In the genomic region with DNA sequence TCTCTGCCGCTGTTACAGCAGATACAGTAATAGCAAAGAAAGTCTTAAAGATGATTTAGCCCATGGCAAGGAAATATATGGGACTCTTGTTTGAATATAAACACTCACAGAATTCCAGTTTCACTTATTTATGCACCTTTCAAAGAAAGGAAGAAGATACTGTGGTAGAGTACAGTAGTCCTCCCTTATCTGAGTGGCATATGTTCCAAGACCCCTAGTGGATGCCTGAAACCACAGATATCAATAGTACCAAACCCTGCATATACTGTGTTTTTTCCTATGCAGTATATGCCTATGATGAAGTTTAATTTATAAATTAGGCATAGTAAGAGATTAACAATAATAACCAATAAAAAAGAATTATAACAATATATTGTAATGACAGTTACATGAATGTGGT, we compare ENCODE assay signal across 25 cellular contexts. TPM values are rescaled to one million over a fixed set of nuclear protein-coding genes. Genes with fewer than 3 reads are reported as not detected.
A peak's percentile ranks its signal among the peaks of the same experiment; 100 is the strongest.
DNase-seq lines count a peak whose midpoint lies in the region; ATAC-seq and TF ChIP-seq lines count a peak whose summit lies in the region.
"Had no signal": no experiment of that assay in that cellular context is flagged by ENCODE, and none has a peak within 500 bp of the region (broad histone marks: within the 10 kb centered on the region; RNA-seq: fewer than 3 reads in every experiment).

No MANE protein-coding gene starts in this region.

- no peak overlapping the region for H3T11ph ChIP-seq in H9 (ENCODE audit: low read length)

- H3K4me1 ChIP-seq in H9 (ENCODE audit: insufficient read depth, low read length) (no peaks in the 10 kb centered on the region), tibial nerve (peaks cover 0 to 15% (median 7%) of the 10 kb centered on the region in 4 donors)
- H3K4me1 ChIP-seq: uterus had no signal

- H3K27ac ChIP-seq in H9 (ENCODE audit: insufficient read length, low read depth, low read length) (no peak overlapping the region), VCaP (no peak overlapping the region), tibial nerve (no peak overlapping the region)
- H3K27ac ChIP-seq: foreskin keratinocyte, heart right ventricle, PC-9, skin epidermis, uterus had no signal

- H3K4ac ChIP-seq in H9 (ENCODE audit: low read depth, low read length): no peak overlapping the region

- no peaks in the 10 kb centered on the region for H4K20me1 ChIP-seq in H9 (ENCODE audit: control insufficient read depth, insufficient read depth, insufficient read length)

- H3K4me3 Mint-ChIP-seq in activated T-cell treated with anti-CD3 and anti-CD28 coated beads, Interleukin-2, amount 50 U/mL, for 72 hours: no peak overlapping the region
- H3K4me3 Mint-ChIP-seq in H9: no peak overlapping the region
- peak overlapping the region in 5 of 10 donors; percentile 8 to 39 (median 21) for H3K4me3 Mint-ChIP-seq in naive thymus-derived CD8-positive, alpha-beta T cell
- H3K4me3 Mint-ChIP-seq: brain, HFFc6 had no signal

- TF ChIP-seq EP300 in tibial nerve (IDR thresholded peaks at IDR 0.05): no peak

- no peak overlapping the region for H4K8ac ChIP-seq in H9 (replicated peaks; ENCODE audit: insufficient read length, low read depth, low read length)

- H3K14ac ChIP-seq in H9 (ENCODE audit: insufficient read depth, low read length): no peak overlapping the region

- H3K9ac ChIP-seq in H9 (ENCODE audit: extremely low read depth, insufficient read length, low read length): no peak overlapping the region

- no peak overlapping the region for H3K18ac ChIP-seq in H9 (ENCODE audit: insufficient read length, low read depth, low read length)

- no peak overlapping the region for H2AFZ ChIP-seq in H9 (ENCODE audit: low read length)
- H2AFZ ChIP-seq: PC-9 had no signal

- H4K5ac ChIP-seq in H9 (ENCODE audit: insufficient read length, low read depth, low read length): no peak overlapping the region

- H3K4me2 ChIP-seq in H9 (ENCODE audit: insufficient read depth, insufficient read length, low read length): no peak overlapping the region
- H3K4me2 ChIP-seq: PC-9 had no signal

- H3K9me3 Mint-ChIP-seq in activated T-cell treated with anti-CD3 and anti-CD28 coated beads, Interleukin-2, amount 50 U/mL, for 72 hours: no peaks in the 10 kb centered on the region
- no peaks in the 10 kb centered on the region; a peak in 1 of 5 replicates for H3K9me3 Mint-ChIP-seq in H9
- H3K9me3 Mint-ChIP-seq in naive thymus-derived CD8-positive, alpha-beta T cell: no peaks in the 10 kb centered on the region
- H3K9me3 Mint-ChIP-seq: HFFc6 had no signal

- H3K9me3 ChIP-seq in H9 (ENCODE audit: control insufficient read depth, low read depth, low read length): no peaks in the 10 kb centered on the region
- H3K9me3 ChIP-seq in tibial nerve: no peaks in the 10 kb centered on the region
- H3K9me3 ChIP-seq: heart right ventricle, uterus had no signal

- no peak overlapping the region for H3K23ac ChIP-seq in H9 (ENCODE audit: insufficient read length, low read depth, low read length)

- H2BK15ac ChIP-seq in H9 (ENCODE audit: low read depth, low read length): no peak overlapping the region

- peak in 1 of 2 donors; percentile 10 for ATAC-seq in activated T-cell treated with anti-CD3 and anti-CD28 coated beads, Interleukin-2, amount 50 U/mL, for 72 hours (replicated peaks in 1 of 2)
- no peak for ATAC-seq in naive thymus-derived CD8-positive, alpha-beta T cell
- ATAC-seq: esophagus mucosa, foreskin keratinocyte, heart right ventricle had no signal

- peaks cover 0 to 27% of the 10 kb centered on the region in 2 donors for H3K36me3 Mint-ChIP-seq in activated T-cell treated with anti-CD3 and anti-CD28 coated beads, Interleukin-2, amount 50 U/mL, for 72 hours (ENCODE audit: insufficient read depth in 2 of 2)
- peaks cover 20 to 30% (median 27%) of the 10 kb centered on the region in 3 experiments for H3K36me3 Mint-ChIP-seq in H9 (ENCODE audit: insufficient read depth in 1 of 3, low read depth in 3 of 3)
- H3K36me3 Mint-ChIP-seq in naive thymus-derived CD8-positive, alpha-beta T cell: peaks cover 0 to 26% (median 2%) of the 10 kb centered on the region in 3 donors

- H3K36me3 ChIP-seq in tibial nerve: peaks cover 0 to 12% (median 0%) of the 10 kb centered on the region in 3 donors
- H3K36me3 ChIP-seq: uterus had no signal

- peak; percentile 23; the same call in 1 of the 3 replicates for TF ChIP-seq CTCF in H9 (conservative IDR thresholded peaks at IDR 0.05)
- peak; percentile 15; the same call in 1 of the 2 replicates for TF ChIP-seq CTCF in VCaP (conservative IDR thresholded peaks at IDR 0.05)
- TF ChIP-seq CTCF in tibial nerve (IDR thresholded peaks at IDR 0.05): no peak

- TF ChIP-seq POLR2A in tibial nerve (IDR thresholded peaks at IDR 0.05): no peak

- H3K56ac ChIP-seq in H9 (ENCODE audit: insufficient read length, low read depth, low read length): no peak overlapping the region

- H2AK5ac ChIP-seq in H9 (ENCODE audit: insufficient read length, low read length): no peak overlapping the region

- DNase-seq in activated T-cell treated with anti-CD3 and anti-CD28 coated beads, Interleukin-2, amount 50 U/mL, for 72 hours: no peak
- DNase-seq in activated T-cell treated with anti-CD3 and anti-CD28 coated beads, Interleukin-2, amount 50 U/mL, for 48 hours: no peak
- DNase-seq in H9: no peak
- DNase-seq in naive thymus-derived CD8-positive, alpha-beta T cell: no peak
- no peak for DNase-seq in tibial nerve (ENCODE audit: low spot score in 2 of 2)
- DNase-seq in RPMI8226: no peak
- no peak for DNase-seq in DMS53 treated with DMSO at 0.1 percent for 48 hours (lab: John Stamatoyannopoulos, UW; ENCODE audit: unreplicated experiment)
- DNase-seq: activated CD4-positive, alpha-beta T cell treated with anti-CD3 and anti-CD28 coated beads for 4 hours; activated effector memory CD4-positive, alpha-beta T cell treated with anti-CD3 and anti-CD28 coated beads, Interleukin-2, amount 50 U/mL, for 16 hours; effector CD4-positive, alpha-beta T cell; foreskin keratinocyte; heart right ventricle; HFFc6; IMR-90; NCI-H1417 treated with DMSO at 0.1 percent for 48 hours; NCI-H2081 treated with DMSO at 0.1 percent for 48 hours; NCI-H774; PC-9; stimulated activated CD4-positive, alpha-beta T cell treated with anti-CD3 and anti-CD28 coated beads, Interleukin-1b, Interleukin-23, amount 100 ng/mL, for 48 hours; T-helper 1 cell; uterus had no signal

- no peaks in the 10 kb centered on the region for H3K27me3 Mint-ChIP-seq in activated T-cell treated with anti-CD3 and anti-CD28 coated beads, Interleukin-2, amount 50 U/mL, for 72 hours (ENCODE audit: low read depth)
- no peaks in the 10 kb centered on the region for H3K27me3 Mint-ChIP-seq in H9 (ENCODE audit: low read depth)
- H3K27me3 Mint-ChIP-seq in naive thymus-derived CD8-positive, alpha-beta T cell: no peaks in the 10 kb centered on the region

- H3K4me1 Mint-ChIP-seq in activated T-cell treated with anti-CD3 and anti-CD28 coated beads, Interleukin-2, amount 50 U/mL, for 72 hours (ENCODE audit: low read depth): peaks cover 67% of the 10 kb centered on the region
- H3K4me1 Mint-ChIP-seq in H9: peaks cover 10 to 11% of the 10 kb centered on the region in 2 experiments; a peak in 3 of 4 replicates
- peaks cover 41 to 84% (median 71%) of the 10 kb centered on the region in 4 donors for H3K4me1 Mint-ChIP-seq in naive thymus-derived CD8-positive, alpha-beta T cell

- peaks cover 8% of the 10 kb centered on the region for H3K79me1 ChIP-seq in H9 (ENCODE audit: insufficient read depth, low read depth, low read length, poor library complexity, severe bottlenecking)

- no peaks in the 10 kb centered on the region for H3K23me2 ChIP-seq in H9 (ENCODE audit: insufficient read length, low read depth, low read length, poor library complexity, severe bottlenecking)

- no peak overlapping the region for H2BK20ac ChIP-seq in H9 (ENCODE audit: low read depth, low read length, poor library complexity, severe bottlenecking)

- H3K27me3 ChIP-seq in H9 (ENCODE audit: insufficient read depth, low read length) (no peaks in the 10 kb centered on the region), tibial nerve (no peaks in the 10 kb centered on the region)
- H3K27me3 ChIP-seq: foreskin keratinocyte, heart right ventricle, uterus had no signal

- H2BK12ac ChIP-seq in H9 (ENCODE audit: insufficient read length, low read depth, low read length): no peak overlapping the region

- H3K27ac Mint-ChIP-seq in activated T-cell treated with anti-CD3 and anti-CD28 coated beads, Interleukin-2, amount 50 U/mL, for 72 hours: peak overlapping the region; percentile 40
- no peak overlapping the region for H3K27ac Mint-ChIP-seq in H9
- peak overlapping the region in 9 of 10 donors; percentile 19 to 88 (median 72) for H3K27ac Mint-ChIP-seq in naive thymus-derived CD8-positive, alpha-beta T cell
- H3K27ac Mint-ChIP-seq: brain, HFFc6 had no signal

- POLR2A ChIA-PET in naive thymus-derived CD8-positive, alpha-beta T cell (lab: Charles Lee): interaction anchor here (1.0 kb wide), 1 partner anchor 8 kb away, joined by 3 read pairs; a partner anchor contains a TSS

- no peak overlapping the region for H3K4me3 ChIP-seq in tibial nerve
- H3K4me3 ChIP-seq: heart right ventricle, PC-9, skin epidermis, uterus had no signal

- no peak overlapping the region for H4K91ac ChIP-seq in H9 (ENCODE audit: insufficient read length, low read depth, low read length)

- H2BK120ac ChIP-seq in H9 (ENCODE audit: low read depth, low read length, poor library complexity, severe bottlenecking): no peak overlapping the region

- no CpG with 5 or more reads among the region's 1 CpG for WGBS in H9 (ENCODE audit: extremely low coverage, insufficient read length, low lambda C conversion rate)
- 97 to 100% methylated on average over 1 of the region's 1 CpG for WGBS in tibial nerve, 2 donors

- H2BK5ac ChIP-seq in H9 (ENCODE audit: insufficient read length, low read length): no peak overlapping the region

- peaks cover 41% of the 10 kb centered on the region for H3K79me2 ChIP-seq in H9 (ENCODE audit: insufficient read depth, low read length)

RNA-seq across cellular contexts. Expression of a gene that starts 8.2 kb away (rescaled TPM):
- 10 to 100 TPM; 83.3 to 98.1 TPM for total RNA-seq in activated T-cell treated with anti-CD3 and anti-CD28 coated beads, Interleukin-2, amount 50 U/mL, for 72 hours
- total RNA-seq in H9 (2021): 50.4 and 50.8 TPM in 2 replicates
- 10 to 100 TPM; 49.3 to 50.8 TPM for total RNA-seq in naive thymus-derived CD8-positive, alpha-beta T cell
- polyA plus RNA-seq in naive thymus-derived CD8-positive, alpha-beta T cell: 10 to 100 TPM; 34.7 to 41.7 (median 39.3) TPM
- total RNA-seq in tibial nerve: 10 to 100 TPM; 30.2 to 64.8 (median 41.4) TPM

RNA-seq across cellular contexts. Expression of a gene that starts 38.4 kb away (rescaled TPM):
- total RNA-seq in activated T-cell treated with anti-CD3 and anti-CD28 coated beads, Interleukin-2, amount 50 U/mL, for 72 hours: 10 to 100 TPM; 22.9 to 35.8 TPM
- total RNA-seq in H9 (2021) (26.9 and 28.3 TPM in 2 replicates), tibial nerve (10 to 100 TPM in 1 of 4 donors, 1 to 10 TPM in 3; 5.4 to 17.5 (median 6.4) TPM)
- total RNA-seq in naive thymus-derived CD8-positive, alpha-beta T cell: 10 to 100 TPM; 13.6 to 14.4 TPM
- 10 to 100 TPM in 2 of 3 donors, 1 to 10 TPM in 1; 9.0 to 12.1 (median 10.3) TPM for polyA plus RNA-seq in naive thymus-derived CD8-positive, alpha-beta T cell

Comparison
In these comparisons a context has a peak if more than half of its experiments do, and no peak if none do; other contexts are left out.
1. H3K27ac Mint-ChIP-seq: peak in activated T-cell treated with anti-CD3 and anti-CD28 coated beads, Interleukin-2, amount 50 U/mL, for 72 hours (single experiment) and naive thymus-derived CD8-positive, alpha-beta T cell (9 of 10); none in H9 (0 of 3).
2. CTCF ChIP-seq: peak in H9 (single experiment) and VCaP (single experiment); none in tibial nerve (0 of 5).